Comparison of ENCODE assay signal across 30 cellular contexts in the genomic region with DNA sequence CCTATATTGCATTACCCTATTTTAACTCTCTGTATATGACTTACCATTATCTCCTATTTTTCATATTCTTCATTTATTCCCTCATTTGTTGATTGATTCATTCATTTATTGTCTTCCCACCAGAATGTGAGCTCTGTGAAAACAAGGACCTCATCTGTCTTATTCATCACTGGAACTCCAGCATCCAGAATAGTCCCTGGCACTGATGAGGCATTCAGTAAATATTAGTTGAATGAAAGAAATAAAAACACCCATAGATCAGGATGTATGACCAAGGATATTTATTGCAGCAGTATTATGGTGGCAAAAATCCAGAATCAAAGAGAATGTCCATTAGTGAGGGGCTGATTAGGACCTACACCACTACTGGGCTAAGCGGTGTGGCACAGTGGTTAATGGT.
"Had no signal": no experiment of that assay in that cellular context is flagged by ENCODE, and none has a peak within 500 bp of the region (broad histone marks: within the 10 kb centered on the region; RNA-seq: fewer than 3 reads in every experiment).

No MANE protein-coding gene starts in this region.

- ATAC-seq: activated CD4-positive, CD25-positive, alpha-beta regulatory T cell treated with anti-CD3 and anti-CD28 coated beads, Interleukin-2, amount 50 U/mL, for 24 hours; activated CD8-positive, alpha-beta T cell treated with anti-CD3 and anti-CD28 coated beads for 36 hours; activated naive CD8-positive, alpha-beta T cell treated with anti-CD3 and anti-CD28 coated beads, Interleukin-2, amount 50 U/mL, for 24 hours; activated T-cell treated with anti-CD3 and anti-CD28 coated beads, Interleukin-2, amount 50 U/mL, for 4 hours; activated T-helper 17 cell treated with anti-CD3 and anti-CD28 coated beads, Interleukin-2, amount 50 U/mL, for 72 hours; body of pancreas; effector memory CD8-positive, alpha-beta T cell; WTC11 had no signal

- H3K27me3 ChIP-seq: adrenal gland, body of pancreas, esophagus squamous epithelium had no signal

- H3K9me3 ChIP-seq: adrenal gland, body of pancreas, esophagus squamous epithelium had no signal

- H3K27ac ChIP-seq: adrenal gland, body of pancreas, epithelial cell of prostate, esophagus squamous epithelium, VCaP had no signal

- H3K36me3 ChIP-seq: adrenal gland, esophagus squamous epithelium had no signal

- DNase-seq: activated CD4-positive, alpha-beta T cell treated with anti-CD3 and anti-CD28 coated beads for 48 hours; activated CD4-positive, alpha-beta T cell treated with anti-CD3 and anti-CD28 coated beads, Interleukin-2, amount 50 U/mL, for 1 hour; activated CD4-positive, alpha-beta T cell treated with anti-CD3 and anti-CD28 coated beads, Interleukin-2, amount 50 U/mL, for 48 hours; activated CD8-positive, alpha-beta memory T cell treated with anti-CD3 and anti-CD28 coated beads for 24 hours; activated CD8-positive, alpha-beta T cell treated with anti-CD3 and anti-CD28 coated beads for 36 hours; activated effector memory CD4-positive, alpha-beta T cell treated with Interleukin-2 at 50 U/mL for 16 hours; activated gamma-delta T cell treated with Interleukin-2 at 50 U/mL for 16 hours; activated naive CD4-positive, alpha-beta T cell treated with anti-CD3 and anti-CD28 coated beads, Interleukin-2, amount 50 U/mL, for 16 hours; activated naive CD4-positive, alpha-beta T cell treated with Interleukin-2 at 50 U/mL for 16 hours; activated naive CD8-positive, alpha-beta T cell treated with anti-CD3 and anti-CD28 coated beads, Interleukin-2, amount 50 U/mL, for 24 hours; activated T-cell treated with anti-CD3 and anti-CD28 coated beads, Interleukin-2, amount 50 U/mL, for 4 hours; adrenal gland; amygdala; aorta; body of pancreas; caudate nucleus; cortex of kidney; dermis blood vessel endothelial cell; effector CD4-positive, alpha-beta T cell; effector memory CD8-positive, alpha-beta T cell; esophagus squamous epithelium; head of caudate nucleus; T-helper 2 cell had no signal

- FAIRE-seq: colon, frontal cortex had no signal

- H3K4me3 ChIP-seq: adrenal gland, body of pancreas, esophagus squamous epithelium had no signal
